In genomic region chr17:76727745-76728456, GRCh38 we compare ENCODE assay signal across 8 cellular contexts. TPM values are rescaled to one million over a fixed set of nuclear protein-coding genes. Genes with fewer than 3 reads are reported as not detected.
A peak's percentile ranks its signal among the peaks of the same experiment; 100 is the strongest.
DNase-seq lines count a peak whose midpoint lies in the region; ATAC-seq, FAIRE-seq and TF ChIP-seq lines count a peak whose summit lies in the region.

No MANE protein-coding gene starts in this region.

- peaks cover 93% of the 10 kb centered on the region for H3K36me3 Mint-ChIP-seq in dendritic cell treated with granulocyte-macrophage colony-stimulating factor and Interleukin-4, amounts not matched to agents 40 ng/mL and 50 ng/mL, for 4 days (ENCODE audit: low read depth)
- H3K36me3 Mint-ChIP-seq in nephron (ENCODE audit: low read depth) = peaks cover 26% of the 10 kb centered on the region

- H3K27me3 Mint-ChIP-seq in dendritic cell treated with granulocyte-macrophage colony-stimulating factor and Interleukin-4, amounts not matched to agents 40 ng/mL and 50 ng/mL, for 4 days = no peaks in the 10 kb centered on the region
- no peaks in the 10 kb centered on the region for H3K27me3 Mint-ChIP-seq in nephron (ENCODE audit: low read depth)

- TF ChIP-seq POLR2A in GM12891 (IDR thresholded peaks at IDR 0.05; ENCODE audit: low read depth, low read length) = no peak

- H3K9me2 ChIP-seq in PC-3 (replicated peaks; ENCODE audit: low read length) = no peaks in the 10 kb centered on the region

- ATAC-seq in PC-3 = no peak
- ATAC-seq in HG03571 (IDR thresholded peaks at IDR 0.05; ENCODE audit: unreplicated experiment) = no peak
- no peak for ATAC-seq in omental fat pad (ENCODE audit: low FRiP score)

- CTCF ChIA-PET in PC-3 (lab: Charles Lee) = interaction anchor here (0.6 to 1.2 kb wide), 7 partner anchors 39 to 418 kb away, joined by 3 to 12 read pairs (median 8); no protein-coding TSS in a partner anchor

- H3K4me3 ChIP-seq in PC-3 (ENCODE audit: low read length) = peak overlapping the region; percentile 85

- intact Hi-C loops in PC-3 (cut with micrococcal nuclease) = loop anchor here (1.0 kb wide), 1 partner anchor 7 kb away; no protein-coding TSS in a partner anchor
- intact Hi-C loops in dendritic cell treated with granulocyte-macrophage colony-stimulating factor and Interleukin-4, amounts not matched to agents 40 ng/mL and 50 ng/mL, for 4 days (cut with micrococcal nuclease) = loop anchor here (1.0 kb wide), 1 partner anchor 7 kb away; no protein-coding TSS in a partner anchor

- no peak overlapping the region for H3K27ac ChIP-seq in PC-3 (ENCODE audit: low read length)

- peak overlapping the region; percentile 83 for H3K4me3 Mint-ChIP-seq in dendritic cell treated with granulocyte-macrophage colony-stimulating factor and Interleukin-4, amounts not matched to agents 40 ng/mL and 50 ng/mL, for 4 days
- peak overlapping the region; percentile 96 to 98 (median 98) for H3K4me3 Mint-ChIP-seq in nephron

- H3K4me1 ChIP-seq in PC-3 (ENCODE audit: insufficient read depth, low read length) = peaks cover 18% of the 10 kb centered on the region

- H3K27ac Mint-ChIP-seq in dendritic cell treated with granulocyte-macrophage colony-stimulating factor and Interleukin-4, amounts not matched to agents 40 ng/mL and 50 ng/mL, for 4 days = peak overlapping the region; percentile 89
- H3K27ac Mint-ChIP-seq in nephron = peak overlapping the region; percentile 81 to 96 (median 94)

- POLR2A ChIA-PET in PC-3 (lab: Charles Lee; ENCODE audit: unreplicated experiment) = interaction anchor here (0.6 kb wide), 2 partner anchors 10 to 19 kb away, joined by 5 to 12 read pairs; partner anchors contain the start of gene MFSD11

- peaks cover 21% of the 10 kb centered on the region for H3K4me1 Mint-ChIP-seq in dendritic cell treated with granulocyte-macrophage colony-stimulating factor and Interleukin-4, amounts not matched to agents 40 ng/mL and 50 ng/mL, for 4 days (ENCODE audit: low read depth)
- peaks cover 19% of the 10 kb centered on the region for H3K4me1 Mint-ChIP-seq in nephron

- H3K27me3 ChIP-seq in PC-3 (ENCODE audit: low read length) = no peaks in the 10 kb centered on the region

- DNase-seq in GM12891 (ENCODE audit: insufficient read length, low spot score) = no peak
- DNase-seq in PC-3 = no peak
- no peak for DNase-seq in NCI-H187 treated with DMSO at 0.1 percent for 48 hours (lab: John Stamatoyannopoulos, UW)
- DNase-seq in amygdala (lab: John Stamatoyannopoulos, UW) = no peak
- no peak for DNase-seq in omental fat pad (ENCODE audit: low spot score)

- no TSS peak for BruUV-seq in PC-3 (replicated peaks; lab: Mats Ljungman, UMichigan)

- H3K36me3 ChIP-seq in PC-3 (ENCODE audit: low read depth, low read length) = peaks cover 27% of the 10 kb centered on the region

- peak overlapping the region; percentile 93 for H3K9ac ChIP-seq in PC-3 (ENCODE audit: low read length)

- peaks cover 14% of the 10 kb centered on the region for H4K20me1 ChIP-seq in PC-3 (ENCODE audit: low read length)

- no peaks in the 10 kb centered on the region for H3K9me3 ChIP-seq in PC-3 (ENCODE audit: low read length)

- H3K79me2 ChIP-seq in PC-3 (ENCODE audit: low read length) = peaks cover 88% of the 10 kb centered on the region

- peak overlapping the region; percentile 95 for H3K4me2 ChIP-seq in PC-3 (ENCODE audit: low read length)

- no peak overlapping the region for H2AFZ ChIP-seq in PC-3 (ENCODE audit: low read length)

- no peaks in the 10 kb centered on the region for H3K9me3 Mint-ChIP-seq in dendritic cell treated with granulocyte-macrophage colony-stimulating factor and Interleukin-4, amounts not matched to agents 40 ng/mL and 50 ng/mL, for 4 days
- no peaks in the 10 kb centered on the region for H3K9me3 Mint-ChIP-seq in nephron

- H3F3A ChIP-seq in PC-3 (ENCODE audit: low read length, unreplicated experiment) = peaks cover 4% of the 10 kb centered on the region

- FAIRE-seq in GM12891 (lab: Jason Lieb, UNC) = peak; percentile 75

- TF ChIP-seq CTCF in PC-3 (conservative IDR thresholded peaks at IDR 0.05; ENCODE audit: low read depth, low read length) (no peak), nephron (IDR thresholded peaks at IDR 0.05; ENCODE audit: unreplicated experiment in 3 of 3) (no peak), omental fat pad (IDR thresholded peaks at IDR 0.05) (no peak)

TF ChIP-seq in GM12891, 5 proteins besides CTCF, POLR2A, EP300 and RAD21:
- TF ChIP-seq POU2F2 (IDR thresholded peaks at IDR 0.05; ENCODE audit: low read depth, low read length) = no peak
- TF ChIP-seq SPI1 (IDR thresholded peaks at IDR 0.05; ENCODE audit: low read depth, low read length) = no peak
- no peak for TF ChIP-seq PAX5 (IDR thresholded peaks at IDR 0.05; ENCODE audit: insufficient read depth, low read length, severe bottlenecking)
- TF ChIP-seq POLR2AphosphoS5 (IDR thresholded peaks at IDR 0.05; ENCODE audit: low read depth, low read length) = no peak
- no peak for TF ChIP-seq TAF1 (IDR thresholded peaks at IDR 0.05; ENCODE audit: low read depth, low read length)

RNA-seq across cellular contexts. Expression of gene METTL23, which starts 1.3 kb away (rescaled TPM):
- polyA plus RNA-seq in GM12891 (2012; ENCODE audit: low read depth, missing spikeins) = 38.7 TPM
- total RNA-seq in PC-3 (2014; rRNA removed) (48.1 and 58.7 TPM in 2 replicates), omental fat pad (10 to 100 TPM; 13.6 to 30.2 (median 26.9) TPM)

RNA-seq across cellular contexts. Expression of gene JMJD6, which starts 1.5 kb away (rescaled TPM):
- 23.2 TPM for polyA plus RNA-seq in GM12891 (2012; ENCODE audit: low read depth, missing spikeins)
- total RNA-seq in PC-3 (2014; rRNA removed) (39.0 and 49.8 TPM in 2 replicates), omental fat pad (10 to 100 TPM; 17.7 to 40.4 (median 30.4) TPM)

RNA-seq across cellular contexts. Expression of gene SRSF2, which starts 9.2 kb away (rescaled TPM):
- 245 TPM for polyA plus RNA-seq in GM12891 (2012; ENCODE audit: low read depth, missing spikeins)
- total RNA-seq in PC-3 (2014; rRNA removed) = 562 and 859 TPM in 2 replicates
- 100 to 1,000 TPM; 208 to 463 (median 244) TPM for total RNA-seq in omental fat pad

RNA-seq across cellular contexts. Expression of gene MFSD11, which starts 10.0 kb away (rescaled TPM):
- polyA plus RNA-seq in GM12891 (2012; ENCODE audit: low read depth, missing spikeins) = 10.2 TPM
- total RNA-seq in PC-3 (2014; rRNA removed) (16.6 and 17.3 TPM in 2 replicates), omental fat pad (10 to 100 TPM; 17.9 to 38.9 (median 26.3) TPM)

RNA-seq across cellular contexts. Expression of gene MXRA7, which starts 17.1 kb away (rescaled TPM):
- polyA plus RNA-seq in GM12891 (2012; ENCODE audit: low read depth, missing spikeins) = 0.42 TPM
- total RNA-seq in PC-3 (2014; rRNA removed) (98.3 and 148 TPM in 2 replicates), omental fat pad (100 to 1,000 TPM; 150 to 231 (median 194) TPM)
